ENCODE assay signal across 18 cellular contexts in the genomic region with DNA sequence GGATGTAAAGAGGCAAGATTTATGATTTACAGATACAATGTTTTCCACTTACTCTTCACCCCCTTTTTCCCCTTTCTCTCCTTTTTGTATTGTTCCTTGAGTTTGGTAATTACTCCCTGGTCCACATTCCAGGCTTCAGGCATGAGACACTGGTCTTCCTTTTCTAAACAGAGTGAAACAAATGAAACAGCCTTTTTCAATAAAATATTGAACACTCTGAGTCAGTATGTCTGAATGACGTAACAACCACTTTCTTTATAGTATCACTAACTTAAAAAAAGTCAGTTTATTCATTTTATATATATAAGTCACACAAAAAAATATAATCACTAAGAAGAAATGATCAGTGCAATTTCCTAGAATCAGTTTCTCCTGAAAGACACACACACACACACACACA.
"Had no signal": no experiment of that assay in that cellular context is flagged by ENCODE, and none has a peak within 500 bp of the region (broad histone marks: within the 10 kb centered on the region; RNA-seq: fewer than 3 reads in every experiment).

No MANE protein-coding gene starts in this region.

- H3K4me3 ChIP-seq: breast epithelium, esophagus muscularis mucosa, heart left ventricle, left ventricle myocardium inferior, upper lobe of right lung had no signal

- H3K9me3 ChIP-seq: breast epithelium, esophagus muscularis mucosa, heart left ventricle, left ventricle myocardium inferior, upper lobe of right lung had no signal

- ATAC-seq: activated CD8-positive, alpha-beta T cell treated with anti-CD3 and anti-CD28 coated beads, Interleukin-2, amount 10 ng/mL, durations not matched to agents 7 days and 5 days; activated naive CD8-positive, alpha-beta T cell treated with anti-CD3 and anti-CD28 coated beads, Interleukin-2, amount 50 U/mL, for 24 hours; activated T-cell treated with anti-CD3 and anti-CD28 coated beads, Interleukin-2, amount 50 U/mL, for 4 hours; heart left ventricle; stimulated activated naive B cell treated with anti-CD40 and anti-IgM and Interleukin-4, amounts not matched to agents 10 μg/mL and 1 μg/mL and 100 μg/mL, for 72 hours; upper lobe of right lung had no signal

- H3K36me3 ChIP-seq: breast epithelium had no signal

- DNase-seq: activated CD4-positive, alpha-beta T cell treated with anti-CD3 and anti-CD28 coated beads, Interleukin-2, amount 10 ng/mL, durations not matched to agents 24 days and 14 days; activated CD8-positive, alpha-beta T cell treated with anti-CD3 and anti-CD28 coated beads, Interleukin-2, amount 10 ng/mL, durations not matched to agents 7 days and 5 days; activated naive CD4-positive, alpha-beta T cell treated with anti-CD3 and anti-CD28 coated beads for 36 hours; activated naive CD8-positive, alpha-beta T cell treated with anti-CD3 and anti-CD28 coated beads, Interleukin-2, amount 50 U/mL, for 24 hours; activated T-cell treated with anti-CD3 and anti-CD28 coated beads, Interleukin-2, amount 50 U/mL, for 4 hours; aorta; effector CD8-positive, alpha-beta T cell; heart left ventricle; left ventricle myocardium inferior; mammary epithelial cell; nephron progenitor cell; nucleus accumbens; posterior cingulate gyrus; retina; stimulated activated naive B cell treated with anti-CD40 and anti-IgM and Interleukin-4, amounts not matched to agents 10 μg/mL and 1 μg/mL and 100 μg/mL, for 72 hours; upper lobe of right lung had no signal

- H3K27ac ChIP-seq: breast epithelium, esophagus muscularis mucosa, heart left ventricle, left ventricle myocardium inferior, upper lobe of right lung had no signal

- H3K27me3 ChIP-seq: breast epithelium, esophagus muscularis mucosa, heart left ventricle, upper lobe of right lung had no signal

- H3K4me1 ChIP-seq: breast epithelium, esophagus muscularis mucosa, left ventricle myocardium inferior, upper lobe of right lung had no signal
